ENCODE assay signal across 9 cellular contexts in the genomic region with DNA sequence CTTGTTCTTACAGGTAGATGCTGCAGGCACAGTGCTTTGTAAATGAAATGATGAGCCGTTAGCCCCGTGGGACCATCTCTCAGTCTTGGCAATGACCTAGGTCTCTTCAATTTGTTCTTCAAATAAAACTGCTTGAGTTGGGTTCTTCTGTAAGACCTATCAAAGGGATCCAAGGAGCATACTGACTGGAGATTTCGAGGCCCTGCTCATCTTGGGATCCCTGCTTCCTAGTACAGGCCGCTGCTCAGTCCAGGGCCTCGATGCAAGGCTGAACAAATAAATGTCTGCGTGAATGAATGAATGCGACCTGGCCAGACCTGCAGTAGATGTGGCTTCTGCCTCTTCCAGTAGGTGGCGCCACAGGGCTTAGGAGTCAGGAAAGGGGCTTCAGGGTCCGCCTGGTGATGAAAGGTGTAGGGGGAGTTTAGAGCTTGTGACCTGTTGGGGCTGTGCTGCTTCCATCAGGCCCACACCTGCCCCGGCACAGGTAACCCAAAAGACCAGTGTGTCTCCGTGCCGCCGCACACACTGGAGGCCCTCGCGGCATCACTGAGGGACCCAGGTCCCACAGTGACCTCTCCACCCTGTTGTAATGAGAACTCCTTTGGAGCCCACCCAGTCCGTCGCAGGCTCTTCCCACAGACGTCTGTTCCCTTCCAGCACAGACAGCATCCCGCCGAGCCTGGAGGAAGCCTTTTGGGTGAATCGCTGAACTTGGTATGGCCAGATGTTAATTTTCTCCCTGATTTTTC. TPM values are rescaled to one million over a fixed set of nuclear protein-coding genes. Genes with fewer than 3 reads are reported as not detected.
DNase-seq lines count a peak whose midpoint lies in the region; ATAC-seq, FAIRE-seq and TF ChIP-seq lines count a peak whose summit lies in the region.
"Had no signal": no experiment of that assay in that cellular context is flagged by ENCODE, and none has a peak within 500 bp of the region (broad histone marks: within the 10 kb centered on the region; RNA-seq: fewer than 3 reads in every experiment).

No MANE protein-coding gene starts in this region.

- no peak overlapping the region for H3K56ac ChIP-seq in H1 (replicated peaks; ENCODE audit: insufficient read length, low read depth, low read length)

- 0 out of 2 replicates have a peak overlapping the region, but pooled peaks have one; percentile 48 for H2BK20ac ChIP-seq in H1 (ENCODE audit: low read length)

- no peak overlapping the region for H3K4me2 ChIP-seq in H1 (ENCODE audit: insufficient read depth in 1 of 2, low read depth in 2 of 2, low read length in 2 of 2)

- peak; percentile 96 to 98 (median 97) for TF ChIP-seq CTCF in H1 (IDR thresholded peaks at IDR 0.05; ENCODE audit: control extremely low read depth in 1 of 3, insufficient read depth in 1 of 3, low read depth in 1 of 3, low read length in 3 of 3)
- peak; percentile 87 for TF ChIP-seq CTCF in mesothelial cell of epicardium (IDR thresholded peaks at IDR 0.05; ENCODE audit: unreplicated experiment)
- peak; percentile 85 for TF ChIP-seq CTCF in type B pancreatic cell (conservative IDR thresholded peaks at IDR 0.05)

- H3K9me3 Mint-ChIP-seq in mesothelial cell of epicardium, result no peaks in the 10 kb centered on the region
- H3K9me3 Mint-ChIP-seq in type B pancreatic cell, result no peaks in the 10 kb centered on the region
- H3K9me3 Mint-ChIP-seq: activated B cell treated with CpG ODN at 0.5 μM for 24 hours had no signal

- no peak overlapping the region for H2BK5ac ChIP-seq in H1 (ENCODE audit: low read depth, low read length)

- no peak overlapping the region; the same call in 1 of the 2 replicates for H4K8ac ChIP-seq in H1 (ENCODE audit: extremely low read depth, insufficient read depth, low read length)

- no peak for TF ChIP-seq POLR2A in H1 (IDR thresholded peaks at IDR 0.05; ENCODE audit: control extremely low read depth in 1 of 2, low read depth in 2 of 2, low read length in 2 of 2)

- H4K20me1 ChIP-seq in H1 (replicated peaks in 1 of 2; ENCODE audit: control insufficient read depth in 1 of 2, insufficient read depth in 2 of 2, low read length in 2 of 2), result no peaks in the 10 kb centered on the region

- no peak overlapping the region for H2BK120ac ChIP-seq in H1 (replicated peaks; ENCODE audit: low read depth, low read length)

- no peak overlapping the region for H4K91ac ChIP-seq in H1 (replicated peaks; ENCODE audit: insufficient read length, low read length)

- H3K14ac ChIP-seq in H1 (ENCODE audit: insufficient read length), result no peak overlapping the region

- H3K27ac Mint-ChIP-seq in mesothelial cell of epicardium (no peak overlapping the region), type B pancreatic cell (peak overlapping the region; percentile 19)
- H3K27ac Mint-ChIP-seq: activated B cell treated with CpG ODN at 0.5 μM for 24 hours had no signal

- no peak overlapping the region for H3K18ac ChIP-seq in H1 (ENCODE audit: extremely low read depth, low read length)

- ATAC-seq in GM21723 (IDR thresholded peaks at IDR 0.05; ENCODE audit: unreplicated experiment), result no peak

- H4K5ac ChIP-seq in H1 (ENCODE audit: insufficient read length, low read depth, low read length), result no peak overlapping the region

- 0 out of 2 replicates have a peak overlapping the region, but pooled peaks have one; percentile 52 for H2BK12ac ChIP-seq in H1 (ENCODE audit: low read depth, low read length)

- peak; percentile 93 for FAIRE-seq in H1 (lab: Jason Lieb, UNC)

- H3K4me1 Mint-ChIP-seq in mesothelial cell of epicardium (peaks cover 42% of the 10 kb centered on the region), type B pancreatic cell (ENCODE audit: unreplicated experiment) (peaks cover 26% of the 10 kb centered on the region)

- H3K23ac ChIP-seq in H1 (ENCODE audit: insufficient read length), result no peak overlapping the region

- peak; percentile 61 for DNase-seq in EH (ENCODE audit: low read depth)
- DNase-seq in Kasumi-1 (lab: John Stamatoyannopoulos, UW), result peak; percentile 39 to 42
- DNase-seq in SK-N-DZ (ENCODE audit: low spot score), result peak; percentile 63
- peak; percentile 73 to 99 for DNase-seq in H1 (ENCODE audit: low read depth in 1 of 2, low spot score in 2 of 2)
- peak; percentile 61 to 83 for DNase-seq in mesothelial cell of epicardium (ENCODE audit: low spot score in 2 of 2, unreplicated experiment in 2 of 2)
- DNase-seq in type B pancreatic cell (ENCODE audit: extremely low spot score, unreplicated experiment), result peak; percentile 81
- no peak for DNase-seq in cerebellar nuclear complex (lab: John Stamatoyannopoulos, UW)
- DNase-seq: activated B cell treated with CpG ODN at 0.5 μM for 24 hours had no signal

- H3K27ac ChIP-seq in H1 (ENCODE audit: low read depth, low read length), result no peak overlapping the region

- no peak for TF ChIP-seq EP300 in H1 (IDR thresholded peaks at IDR 0.05; ENCODE audit: borderline replicate concordance in 1 of 2, low read depth in 2 of 2, low read length in 2 of 2)

- H3K4me1 ChIP-seq in H1 (replicated peaks in 1 of 4; ENCODE audit: control insufficient read depth in 3 of 4, insufficient read depth in 4 of 4, low read length in 3 of 4), result peaks cover 0 to 15% (median 4%) of the 10 kb centered on the region in 4 experiments; a peak in 5 of 7 replicates

- H3K4me3 Mint-ChIP-seq in mesothelial cell of epicardium, result no peak overlapping the region
- peak overlapping the region; percentile 36 for H3K4me3 Mint-ChIP-seq in type B pancreatic cell
- H3K4me3 Mint-ChIP-seq: activated B cell treated with CpG ODN at 0.5 μM for 24 hours had no signal

- peaks cover 12 to 36% (median 26%) of the 10 kb centered on the region in 4 experiments for H3K27me3 ChIP-seq in H1 (replicated peaks in 1 of 4; ENCODE audit: control insufficient read depth in 3 of 4, extremely low read depth in 1 of 4, insufficient read depth in 3 of 4, low read length in 3 of 4)

- 52% methylated on average over 21 of the region's 21 CpGs; no CpG with 5 or more reads in 1 of the 2 experiments for WGBS in H1 (ENCODE audit: extremely low coverage in 1 of 2, insufficient coverage in 1 of 2, insufficient read length in 1 of 2, insufficient replicate concordance in 2 of 2, low coverage in 1 of 2, low lambda C conversion rate in 2 of 2, missing lambda C conversion rate in 1 of 2), 2 experiments

- 0 out of 2 replicates have a peak overlapping the region, but pooled peaks have one; percentile 40 for H2AFZ ChIP-seq in H1 (ENCODE audit: low read length)

- H3K23me2 ChIP-seq in H1 (ENCODE audit: low read depth, low read length), result peaks cover 11% of the 10 kb centered on the region; the same call in 1 of the 2 replicates

- CTCF ChIA-PET in H1 (lab: Charles Lee; ENCODE audit: partially characterized antibody), result interaction anchor here (0.6 to 16.3 kb wide), 63 partner anchors 11 to 792 kb away, joined by 3 to 252 read pairs (median 5); no protein-coding TSS in a partner anchor

- H3K36me3 ChIP-seq in H1 (ENCODE audit: control insufficient read depth in 2 of 4, insufficient read depth in 4 of 4, low read length in 3 of 4), result no peaks in the 10 kb centered on the region

- H3K36me3 Mint-ChIP-seq in mesothelial cell of epicardium (no peaks in the 10 kb centered on the region), type B pancreatic cell (peaks cover 17% of the 10 kb centered on the region)

- H3K4me3 ChIP-seq in H1 (ENCODE audit: extremely low read depth in 1 of 4, insufficient read depth in 2 of 4, low read depth in 3 of 4, low read length in 4 of 4), result no peak overlapping the region

- no peak overlapping the region for H3K4ac ChIP-seq in H1 (replicated peaks; ENCODE audit: insufficient read length, low read depth, low read length)

- H3K27me3 Mint-ChIP-seq in mesothelial cell of epicardium (ENCODE audit: low read depth), result peaks cover 4% of the 10 kb centered on the region
- peaks cover 70% of the 10 kb centered on the region for H3K27me3 Mint-ChIP-seq in type B pancreatic cell

- no peaks in the 10 kb centered on the region for H3K9me3 ChIP-seq in H1 (ENCODE audit: insufficient read depth in 2 of 2, low read depth in 1 of 2, low read length in 1 of 2)

- no peak overlapping the region for H2AK5ac ChIP-seq in H1 (ENCODE audit: low read depth, low read length)

- H3K9ac ChIP-seq in H1 (replicated peaks in 1 of 4; ENCODE audit: extremely low read depth in 1 of 4, low read depth in 3 of 4, low read length in 3 of 4), result no peak overlapping the region

- 0 out of 2 replicates have a peak overlapping the region, but pooled peaks have one; percentile 92 for H2BK15ac ChIP-seq in H1 (ENCODE audit: low read length)

- 0 out of 2 replicates have a peak, but pooled peaks cover 2% of the 10 kb centered on the region for H3K79me1 ChIP-seq in H1 (ENCODE audit: low read depth, low read length)

- TF ChIP-seq RAD21 in H1 (IDR thresholded peaks at IDR 0.05 in 1 of 2, conservative IDR thresholded peaks at IDR 0.05 in 1 of 2; ENCODE audit: low read depth in 2 of 2, low read length in 2 of 2), result peak; percentile 99

- H3K79me2 ChIP-seq in H1 (ENCODE audit: control insufficient read depth in 1 of 2, insufficient read depth in 2 of 2, low read length in 2 of 2), result no peaks in the 10 kb centered on the region

- POLR2A ChIA-PET in H1 (lab: Charles Lee; ENCODE audit: partially characterized antibody), result interaction anchor here (1.0 to 1.5 kb wide), 2 partner anchors 127 to 234 kb away, joined by 3 to 4 read pairs; no protein-coding TSS in a partner anchor

RNA-seq across cellular contexts. Expression of gene CACNA1C, which starts 4.4 kb away (rescaled TPM):
- polyA plus RNA-seq in SK-N-DZ (2014; cell fraction: cytosol; rRNA removed), result not detected in 2 replicates
- 0.27 and 0.59 TPM in 2 replicates for polyA plus RNA-seq in SK-N-DZ (2014; cell fraction: nucleus; rRNA removed)
- 1.3 and 1.9 TPM in 2 replicates for total RNA-seq in H1 (2021; fragmentation: NEBNext Ultra II Directional; extraction: Animal tissue kit (Norgen Biotek cat#: 25700))
- 0.97 and 1.3 TPM in 2 replicates for polyA plus RNA-seq in H1 (2011; rRNA removed)
- 0.88 TPM for polyA plus RNA-seq in H1 (2011; cell fraction: cytosol; rRNA removed)
- polyA plus RNA-seq in H1 (2011; cell fraction: nucleus; rRNA removed), result 5.2 TPM
- polyA plus RNA-seq in H1 (2012, experiment 1 of 2), result 0.82 to 1.8 TPM (median 1.4 TPM) in 4 replicates
- 0.55 TPM for polyA plus RNA-seq in H1 (2012, experiment 2 of 2)
- polyA plus RNA-seq in H1 (2013, experiment 1 of 2), result 1.4 TPM
- polyA plus RNA-seq in H1 (2013, experiment 2 of 2), result 1.2 TPM
- 3.5 and 4.4 TPM in 2 replicates for polyA minus RNA-seq in H1 (2011; rRNA and poly(A)+ RNA removed)
- polyA minus RNA-seq in H1 (2011; cell fraction: cytosol; rRNA and poly(A)+ RNA removed), result 1.8 TPM
- 6.9 TPM for polyA minus RNA-seq in H1 (2011; cell fraction: nucleus; rRNA and poly(A)+ RNA removed)
- 29.8 to 33.6 TPM (median 31.2 TPM) in 3 replicates for total RNA-seq in mesothelial cell of epicardium
- total RNA-seq in type B pancreatic cell (ENCODE audit: low replicate concordance), result 12.7 and 14.3 TPM in 2 replicates

RNA-seq across cellular contexts. Expression of gene DCP1B, which starts 53.0 kb away (rescaled TPM):
- polyA plus RNA-seq in SK-N-DZ (2014; cell fraction: cytosol; rRNA removed), result 13.1 and 20.2 TPM in 2 replicates
- polyA plus RNA-seq in SK-N-DZ (2014; cell fraction: nucleus; rRNA removed), result 17.4 and 23.0 TPM in 2 replicates
- 14.8 and 16.3 TPM in 2 replicates for total RNA-seq in H1 (2021; fragmentation: NEBNext Ultra II Directional; extraction: Animal tissue kit (Norgen Biotek cat#: 25700))
- 29.0 and 29.7 TPM in 2 replicates for polyA plus RNA-seq in H1 (2011; rRNA removed)
- 33.5 TPM for polyA plus RNA-seq in H1 (2011; cell fraction: cytosol; rRNA removed)
- polyA plus RNA-seq in H1 (2011; cell fraction: nucleus; rRNA removed), result 29.8 TPM
- 14.9 to 17.6 TPM (median 15.5 TPM) in 4 replicates for polyA plus RNA-seq in H1 (2012, experiment 1 of 2)
- polyA plus RNA-seq in H1 (2012, experiment 2 of 2), result 10.2 TPM
- 19.3 TPM for polyA plus RNA-seq in H1 (2013, experiment 1 of 2)
- 19.3 TPM for polyA plus RNA-seq in H1 (2013, experiment 2 of 2)
- 26.3 and 31.5 TPM in 2 replicates for polyA minus RNA-seq in H1 (2011; rRNA and poly(A)+ RNA removed)
- polyA minus RNA-seq in H1 (2011; cell fraction: cytosol; rRNA and poly(A)+ RNA removed), result 10.4 TPM
- 28.8 TPM for polyA minus RNA-seq in H1 (2011; cell fraction: nucleus; rRNA and poly(A)+ RNA removed)
- 19.8 to 22.9 TPM (median 21.4 TPM) in 3 replicates for total RNA-seq in mesothelial cell of epicardium
- 22.3 and 29.8 TPM in 2 replicates for total RNA-seq in type B pancreatic cell (ENCODE audit: low replicate concordance)

Comparison
In these comparisons a context has a peak if more than half of its experiments do, and no peak if none do; other contexts are left out.
1. DNase-seq: peak in EH (single experiment), Kasumi-1 (2 of 2), SK-N-DZ (single experiment), H1 (2 of 2), mesothelial cell of epicardium (2 of 2) and type B pancreatic cell (single experiment); none in cerebellar nuclear complex (0 of 2).
2. Peak in every context shown above with its lines, with median percentiles within 50 percentile points of each other: CTCF ChIP-seq.